In genomic region chr17:82775033-82775823, GRCh38 we compare ENCODE assay signal across 8 cellular contexts. TPM values are rescaled to one million over a fixed set of nuclear protein-coding genes. Genes with fewer than 3 reads are reported as not detected.
A peak's percentile ranks its signal among the peaks of the same experiment; 100 is the strongest.
DNase-seq lines count a peak whose midpoint lies in the region; ATAC-seq and TF ChIP-seq lines count a peak whose summit lies in the region.

No MANE protein-coding gene starts in this region.

- TF ChIP-seq EP300 in sigmoid colon (IDR thresholded peaks at IDR 0.05), result no peak

- H3K36me3 ChIP-seq in OCI-LY7 (ENCODE audit: insufficient read depth, low read length) (peaks cover 68% of the 10 kb centered on the region), ascending aorta (peaks cover 3 to 20% of the 10 kb centered on the region in 2 donors), hepatocyte (replicated peaks; ENCODE audit: insufficient read depth, low read depth) (no peaks in the 10 kb centered on the region), sigmoid colon (peaks cover 0 to 30% (median 1%) of the 10 kb centered on the region in 4 donors)

- no peak overlapping the region for H2AFZ ChIP-seq in OCI-LY7 (ENCODE audit: low read length)
- H2AFZ ChIP-seq in hepatocyte, result no peak overlapping the region

- no peak for ATAC-seq in activated CD4-positive, CD25-positive, alpha-beta regulatory T cell treated with anti-CD3 and anti-CD28 coated beads, Interleukin-2, amount 50 U/mL, for 24 hours
- ATAC-seq in HG02642 (IDR thresholded peaks at IDR 0.05; ENCODE audit: poor library complexity, unreplicated experiment) (no peak), GM21381 (IDR thresholded peaks at IDR 0.05; ENCODE audit: unreplicated experiment) (no peak)

- TF ChIP-seq CTCF in OCI-LY7 (conservative IDR thresholded peaks at IDR 0.05; ENCODE audit: low read length) (peak; percentile 98), ascending aorta (IDR thresholded peaks at IDR 0.05) (peak; percentile 70 to 87 (median 86)), hepatocyte (IDR thresholded peaks at IDR 0.05; ENCODE audit: poor library complexity) (peak; percentile 81), sigmoid colon (IDR thresholded peaks at IDR 0.05) (peak; percentile 61 to 90 (median 80))

- POLR2A ChIA-PET in OCI-LY7 (lab: Charles Lee), result no interaction called here

- H3K4me2 ChIP-seq in OCI-LY7 (ENCODE audit: low read length), result peak overlapping the region; percentile 19; the same call in 1 of the 2 replicates
- peak overlapping the region; percentile 59 for H3K4me2 ChIP-seq in hepatocyte

- H3K27me3 ChIP-seq in ascending aorta (no peaks in the 10 kb centered on the region), hepatocyte (no peaks in the 10 kb centered on the region), sigmoid colon (no peaks in the 10 kb centered on the region)

- CTCF ChIA-PET in OCI-LY7 (lab: Charles Lee; ENCODE audit: unreplicated experiment), result no interaction called here

- H3K9me2 ChIP-seq in OCI-LY7 (ENCODE audit: insufficient read depth, low read length), result no peaks in the 10 kb centered on the region
- no peaks in the 10 kb centered on the region for H3K9me2 ChIP-seq in hepatocyte (replicated peaks; ENCODE audit: insufficient read depth)

- TF ChIP-seq POLR2A in sigmoid colon (IDR thresholded peaks at IDR 0.05), result no peak

- no TSS peak for BruUV-seq in OCI-LY7 (replicated peaks; lab: Mats Ljungman, UMichigan)

- H4K20me1 ChIP-seq in OCI-LY7 (ENCODE audit: insufficient read depth, low read length) (no peaks in the 10 kb centered on the region), hepatocyte (ENCODE audit: insufficient read depth, poor library complexity, severe bottlenecking) (no peaks in the 10 kb centered on the region)

- DNase-seq in activated CD4-positive, CD25-positive, alpha-beta regulatory T cell treated with anti-CD3 and anti-CD28 coated beads, Interleukin-2, amount 50 U/mL, for 72 hours, result peak; percentile 60
- peak; percentile 57 for DNase-seq in OCI-LY7 (ENCODE audit: low spot score)
- DNase-seq in ascending aorta (ENCODE audit: low spot score in 2 of 2), result peak in 1 of 2 donors; percentile 75
- DNase-seq in hepatocyte (ENCODE audit: low spot score), result peak; percentile 74
- DNase-seq in sigmoid colon, result peak; percentile 81

- no peak overlapping the region for H3K4me3 ChIP-seq in OCI-LY7 (ENCODE audit: low read depth, low read length, poor library complexity, severe bottlenecking)
- H3K4me3 ChIP-seq in ascending aorta, result no peak overlapping the region
- H3K4me3 ChIP-seq in hepatocyte, result no peak overlapping the region
- H3K4me3 ChIP-seq in sigmoid colon, result peak overlapping the region in 1 of 4 donors; percentile 9

- H3K9me3 ChIP-seq in OCI-LY7 (ENCODE audit: low read length) (no peaks in the 10 kb centered on the region), ascending aorta (no peaks in the 10 kb centered on the region), hepatocyte (ENCODE audit: low read depth) (no peaks in the 10 kb centered on the region), sigmoid colon (no peaks in the 10 kb centered on the region)

- H3K79me2 ChIP-seq in OCI-LY7 (ENCODE audit: insufficient read depth, low read depth, low read length), result no peaks in the 10 kb centered on the region
- no peaks in the 10 kb centered on the region for H3K79me2 ChIP-seq in hepatocyte

- intact Hi-C loops in OCI-LY7 (cut with micrococcal nuclease; ENCODE audit: unreplicated experiment), result no loop called here
- intact Hi-C loops in ascending aorta (cut with DNase I), result loop anchor here (2.0 kb wide), 2 partner anchors 106 to 424 kb away; no protein-coding TSS in a partner anchor
- intact Hi-C loops in sigmoid colon (cut with DNase I), result loop anchor here (2.0 kb wide), 1 partner anchor 106 kb away; no protein-coding TSS in a partner anchor

- WGBS in hepatocyte (ENCODE audit: low lambda C conversion rate, missing lambda C conversion rate), result 56% methylated on average over 32 of the region's 32 CpGs
- 32 to 39% methylated on average over 31 of the region's 32 CpGs for WGBS in sigmoid colon, 2 donors

- H3K4me1 ChIP-seq in OCI-LY7 (ENCODE audit: insufficient read depth, low read length, poor library complexity, severe bottlenecking), result peaks cover 9% of the 10 kb centered on the region
- no peaks in the 10 kb centered on the region for H3K4me1 ChIP-seq in ascending aorta
- peaks cover 2% of the 10 kb centered on the region for H3K4me1 ChIP-seq in hepatocyte (ENCODE audit: insufficient read depth)
- H3K4me1 ChIP-seq in sigmoid colon, result peaks cover 0 to 7% (median 2%) of the 10 kb centered on the region in 4 donors

- H3K27ac ChIP-seq in OCI-LY7 (ENCODE audit: low read depth, low read length, poor library complexity, severe bottlenecking) (no peak overlapping the region), ascending aorta (no peak overlapping the region), hepatocyte (no peak overlapping the region), sigmoid colon (no peak overlapping the region)

RNA-seq across cellular contexts. Expression of gene TBCD, which starts 23.4 kb away (rescaled TPM):
- 57.0 and 87.8 TPM in 2 replicates for total RNA-seq in OCI-LY7 (2014; rRNA removed; shearing (Covaris generic))
- total RNA-seq in OCI-LY7 (2022) (134 and 145 TPM in 2 replicates), ascending aorta (156 TPM), hepatocyte (24.5 and 34.4 TPM in 2 replicates), sigmoid colon (10 to 100 TPM; 25.3 to 69.0 (median 34.4) TPM)
- polyA plus RNA-seq in hepatocyte (41.5 and 42.3 TPM in 2 replicates), sigmoid colon (10 to 100 TPM; 11.1 to 77.4 (median 19.2) TPM)

RNA-seq across cellular contexts. Expression of gene FN3K, which starts 39.8 kb away (rescaled TPM):
- total RNA-seq in OCI-LY7 (2014; rRNA removed; shearing (Covaris generic)), result 3.8 and 5.0 TPM in 2 replicates
- total RNA-seq in OCI-LY7 (2022) (31.2 and 32.3 TPM in 2 replicates), ascending aorta (10.5 TPM), hepatocyte (4.0 and 17.3 TPM in 2 replicates), sigmoid colon (10 to 100 TPM in 1 of 4 donors, 1 to 10 TPM in 3; 2.8 to 11.9 (median 6.6) TPM)
- polyA plus RNA-seq in hepatocyte (12.8 and 13.7 TPM in 2 replicates), sigmoid colon (10 to 100 TPM; 13.2 to 22.2 (median 20.5) TPM)

RNA-seq across cellular contexts. Expression of gene FN3KRP, which starts 58.7 kb away (rescaled TPM):
- 52.1 and 56.5 TPM in 2 replicates for total RNA-seq in OCI-LY7 (2014; rRNA removed; shearing (Covaris generic))
- total RNA-seq in OCI-LY7 (2022), result 91.8 and 99.4 TPM in 2 replicates
- total RNA-seq in ascending aorta, result 21.0 TPM
- total RNA-seq in hepatocyte, result 17.0 and 18.7 TPM in 2 replicates
- 24.0 and 27.4 TPM in 2 replicates for polyA plus RNA-seq in hepatocyte
- 10 to 100 TPM in 3 of 4 donors, 1 to 10 TPM in 1; 8.1 to 18.0 (median 13.1) TPM for total RNA-seq in sigmoid colon
- polyA plus RNA-seq in sigmoid colon, result 10 to 100 TPM; 27.0 to 36.1 (median 33.5) TPM
